11 cellular contexts compared by ENCODE assay signal in genomic region chr2:38174646-38175096, GRCh38.
DNase-seq lines count a peak whose midpoint lies in the region; TF ChIP-seq lines count a peak whose summit lies in the region.
"Had no signal": no experiment of that assay in that cellular context is flagged by ENCODE, and none has a peak within 500 bp of the region (broad histone marks: within the 10 kb centered on the region; RNA-seq: fewer than 3 reads in every experiment).

No MANE protein-coding gene starts in this region.

- in situ Hi-C loops in GM13977 (cut with MboI; ENCODE audit: low pct_unique_long_range_greater_than_20kb, low sequenced_read_pairs, unreplicated experiment), result no loop called here

- H3K4me1 Mint-ChIP-seq in immature natural killer cell, result peaks cover 8 to 16% of the 10 kb centered on the region in 2 donors

- no peaks in the 10 kb centered on the region for H3K36me3 Mint-ChIP-seq in immature natural killer cell

- no peaks in the 10 kb centered on the region for H3K27me3 ChIP-seq in esophagus muscularis mucosa
- no peaks in the 10 kb centered on the region for H3K27me3 ChIP-seq in neutrophil
- no peaks in the 10 kb centered on the region for H3K27me3 ChIP-seq in suprapubic skin

- TF ChIP-seq CTCF in esophagus muscularis mucosa (IDR thresholded peaks at IDR 0.05), result no peak
- TF ChIP-seq CTCF in neutrophil (IDR thresholded peaks at IDR 0.05), result no peak
- no peak for TF ChIP-seq CTCF in GM13977 (IDR thresholded peaks at IDR 0.05; ENCODE audit: extremely low read depth, insufficient read depth, missing control alignments)
- no peak for TF ChIP-seq CTCF in suprapubic skin (IDR thresholded peaks at IDR 0.05)

- TF ChIP-seq EP300 in esophagus muscularis mucosa (IDR thresholded peaks at IDR 0.05) (no peak), suprapubic skin (IDR thresholded peaks at IDR 0.05) (no peak)

- H3K27me3 Mint-ChIP-seq in immature natural killer cell (ENCODE audit: low read depth in 3 of 3), result peaks cover 17 to 18% (median 17%) of the 10 kb centered on the region in 3 donors

- H3K36me3 ChIP-seq in esophagus muscularis mucosa (no peaks in the 10 kb centered on the region), neutrophil (no peaks in the 10 kb centered on the region), suprapubic skin (no peaks in the 10 kb centered on the region)

- no peak overlapping the region for H3K4me3 ChIP-seq in esophagus muscularis mucosa
- H3K4me3 ChIP-seq in neutrophil (ENCODE audit: low read depth in 1 of 2, low read length in 1 of 2), result peak overlapping the region; percentile 32 to 56
- H3K4me3 ChIP-seq in suprapubic skin, result no peak overlapping the region

- no peaks in the 10 kb centered on the region for H3K9me3 Mint-ChIP-seq in immature natural killer cell

- peak overlapping the region; percentile 4 to 43 (median 24) for H3K27ac ChIP-seq in esophagus muscularis mucosa (replicated peaks in 1 of 4)
- H3K27ac ChIP-seq in neutrophil, result peak overlapping the region; percentile 85
- no peak overlapping the region for H3K27ac ChIP-seq in suprapubic skin

- no peak overlapping the region for H3K27ac Mint-ChIP-seq in immature natural killer cell

- no peak overlapping the region for H3K4me3 Mint-ChIP-seq in immature natural killer cell

- H3K4me1 ChIP-seq in esophagus muscularis mucosa (peaks cover 2 to 52% (median 23%) of the 10 kb centered on the region in 4 donors), neutrophil (ENCODE audit: control insufficient read depth in 1 of 2, insufficient read depth in 1 of 2, low read depth in 1 of 2, low read length in 1 of 2) (peaks cover 76 to 78% of the 10 kb centered on the region in 2 experiments), suprapubic skin (peaks cover 27% of the 10 kb centered on the region)

- intact Hi-C loops in esophagus muscularis mucosa (cut with DNase I), result no loop called here

- H3K9me3 ChIP-seq in esophagus muscularis mucosa, result no peaks in the 10 kb centered on the region
- no peaks in the 10 kb centered on the region for H3K9me3 ChIP-seq in neutrophil
- H3K9me3 ChIP-seq in suprapubic skin, result no peaks in the 10 kb centered on the region

- TF ChIP-seq POLR2A in esophagus muscularis mucosa (IDR thresholded peaks at IDR 0.05; ENCODE audit: low read depth) (no peak), suprapubic skin (IDR thresholded peaks at IDR 0.05) (no peak)

- 63% methylated on average over 4 of the region's 4 CpGs for WGBS in esophagus muscularis mucosa
- 30% methylated on average over 4 of the region's 4 CpGs for WGBS in suprapubic skin

- peak; percentile 77 for DNase-seq in CD1c-positive myeloid dendritic cell (ENCODE audit: extremely low spot score)
- peak; percentile 86 to 96 for DNase-seq in NOMO-1 (lab: John Stamatoyannopoulos, UW; ENCODE audit: unreplicated experiment in 2 of 2)
- DNase-seq in esophagus muscularis mucosa (ENCODE audit: extremely low spot score), result no peak
- DNase-seq in GDM1 (lab: John Stamatoyannopoulos, UW), result no peak
- DNase-seq in GM13977 (ENCODE audit: low spot score), result no peak
- no peak for DNase-seq in suprapubic skin (ENCODE audit: low spot score in 2 of 2)
- no peak for DNase-seq in immature natural killer cell
- DNase-seq: activated CD4-positive, alpha-beta T cell treated with anti-CD3 and anti-CD28 coated beads, Interleukin-2, amount 50 U/mL, for 4 hours; cerebellar nuclear complex; NCI-H524 had no signal

Comparison
In these comparisons a context has a peak if more than half of its experiments do, and no peak if none do; other contexts are left out.
1. DNase-seq: peak in CD1c-positive myeloid dendritic cell (single experiment) and NOMO-1 (2 of 2); none in esophagus muscularis mucosa (single experiment), GDM1 (single experiment), GM13977 (single experiment), suprapubic skin (0 of 2) and immature natural killer cell (0 of 3).
2. H3K4me3 ChIP-seq: peak in neutrophil (2 of 2); none in esophagus muscularis mucosa (0 of 4) and suprapubic skin (single experiment).